Comparison of ENCODE assay signal across 1 cellular context in genomic region chr21:44194880-44195279, GRCh38. TPM values are rescaled to one million over a fixed set of nuclear protein-coding genes. Genes with fewer than 3 reads are reported as not detected.
"Had no signal": no experiment of that assay in that cellular context is flagged by ENCODE, and none has a peak within 500 bp of the region (broad histone marks: within the 10 kb centered on the region; RNA-seq: fewer than 3 reads in every experiment).

No MANE protein-coding gene starts in this region.

RNA-seq across cellular contexts. Expression of gene ICOSLG, which starts 45.9 kb away (rescaled TPM):
- total RNA-seq: SJCRH30 had no signal
